Comparison of ENCODE assay signal across 17 cellular contexts in genomic region chr4:151165205-151166000, GRCh38.
A peak's percentile ranks its signal among the peaks of the same experiment; 100 is the strongest.
DNase-seq lines count a peak whose midpoint lies in the region; ATAC-seq and TF ChIP-seq lines count a peak whose summit lies in the region.
"Had no signal": no experiment of that assay in that cellular context is flagged by ENCODE, and none has a peak within 500 bp of the region (broad histone marks: within the 10 kb centered on the region; RNA-seq: fewer than 3 reads in every experiment).

No MANE protein-coding gene starts in this region.

- ATAC-seq in PC-3 (peak; percentile 63), SK-N-SH treated with all-trans-retinoic acid at 6 μM for 48 hours (no peak), HG02759 (IDR thresholded peaks at IDR 0.05; ENCODE audit: unreplicated experiment) (no peak)
- ATAC-seq: activated CD4-positive, CD25-positive, alpha-beta regulatory T cell treated with anti-CD3 and anti-CD28 coated beads, Interleukin-2, amount 50 U/mL, for 24 hours had no signal

- H3K4me3 ChIP-seq in AG04450 (ENCODE audit: low read depth, low read length) (no peak overlapping the region), PC-3 (ENCODE audit: low read length) (no peak overlapping the region), esophagus squamous epithelium (no peak overlapping the region)
- H3K4me3 ChIP-seq: GM23248, thyroid gland had no signal

- POLR2A ChIA-PET in AG04450 (lab: Yijun Ruan, JAX) (interaction anchor here (1.2 kb wide), 1 partner anchor 33 kb away, joined by 4 read pairs; no protein-coding TSS in a partner anchor), PC-3 (lab: Charles Lee; ENCODE audit: unreplicated experiment) (interaction anchor here (0.6 kb wide), 1 partner anchor 26 kb away, joined by 4 read pairs; no protein-coding TSS in a partner anchor)

- H3K9ac ChIP-seq in PC-3 (ENCODE audit: low read length) = no peak overlapping the region
- H3K9ac ChIP-seq: GM23248, parathyroid adenoma had no signal

- H3K36me3 Mint-ChIP-seq in progenitor cell of endocrine pancreas (ENCODE audit: insufficient read depth) = peaks cover 28% of the 10 kb centered on the region
- H3K36me3 Mint-ChIP-seq in activated CD4-positive, alpha-beta T cell treated with anti-CD3 and anti-CD28 coated beads, Interleukin-2, amount 10 ng/mL, durations not matched to agents 24 days and 14 days (ENCODE audit: low read depth) = no peaks in the 10 kb centered on the region

- no peak for TF ChIP-seq POLR2A in esophagus squamous epithelium (IDR thresholded peaks at IDR 0.05)

- peak overlapping the region; percentile 74 for H3K27ac Mint-ChIP-seq in progenitor cell of endocrine pancreas
- no peak overlapping the region for H3K27ac Mint-ChIP-seq in activated CD4-positive, alpha-beta T cell treated with anti-CD3 and anti-CD28 coated beads, Interleukin-2, amount 10 ng/mL, durations not matched to agents 24 days and 14 days

- no peaks in the 10 kb centered on the region for H3K9me2 ChIP-seq in PC-3 (replicated peaks; ENCODE audit: low read length)

- no peak for TF ChIP-seq CTCF in AG04450 (IDR thresholded peaks at IDR 0.05; ENCODE audit: low read depth, low read length)
- TF ChIP-seq CTCF in PC-3 (conservative IDR thresholded peaks at IDR 0.05; ENCODE audit: low read depth, low read length) = no peak
- no peak for TF ChIP-seq CTCF in esophagus squamous epithelium (IDR thresholded peaks at IDR 0.05)
- no peak for TF ChIP-seq CTCF in progenitor cell of endocrine pancreas (IDR thresholded peaks at IDR 0.05; ENCODE audit: unreplicated experiment)

- no TSS peak for BruUV-seq in PC-3 (replicated peaks; lab: Mats Ljungman, UMichigan)

- peak overlapping the region; percentile 35; the same call in 1 of the 2 replicates for H3K4me2 ChIP-seq in PC-3 (ENCODE audit: low read length)

- DNase-seq in AG04450 (ENCODE audit: low read depth, low spot score) (no peak), PC-3 (peak; percentile 27), esophagus squamous epithelium (lab: John Stamatoyannopoulos, UW) (no peak), progenitor cell of endocrine pancreas (ENCODE audit: low spot score, unreplicated experiment) (no peak), NCI-H82 treated with DMSO at 0.1 percent for 48 hours (lab: John Stamatoyannopoulos, UW; ENCODE audit: unreplicated experiment) (no peak)
- no peak for DNase-seq in activated CD4-positive, alpha-beta T cell treated with anti-CD3 and anti-CD28 coated beads, Interleukin-2, amount 10 ng/mL, durations not matched to agents 24 days and 14 days
- DNase-seq: activated naive CD4-positive, alpha-beta T cell; brain microvascular endothelial cell; GM23248; NCI-H2171 treated with DMSO at 0.1 percent for 48 hours; NK-92 treated with Interleukin-12 subunit alpha and Interleukin-12 subunit beta, amount 100 ng/mL, for 24 hours; T-helper 2 cell; thyroid gland had no signal

- peaks cover 2% of the 10 kb centered on the region for H3K4me1 Mint-ChIP-seq in progenitor cell of endocrine pancreas (ENCODE audit: low read depth)
- H3K4me1 Mint-ChIP-seq in activated CD4-positive, alpha-beta T cell treated with anti-CD3 and anti-CD28 coated beads, Interleukin-2, amount 10 ng/mL, durations not matched to agents 24 days and 14 days = no peaks in the 10 kb centered on the region

- H3K36me3 ChIP-seq in PC-3 (ENCODE audit: low read depth, low read length) (peaks cover 4% of the 10 kb centered on the region; the same call in 1 of the 2 replicates), esophagus squamous epithelium (peaks cover 0 to 61% (median 0%) of the 10 kb centered on the region in 3 donors)

- peaks cover 5% of the 10 kb centered on the region for H3K9me3 Mint-ChIP-seq in progenitor cell of endocrine pancreas (ENCODE audit: low read depth)
- no peaks in the 10 kb centered on the region for H3K9me3 Mint-ChIP-seq in activated CD4-positive, alpha-beta T cell treated with anti-CD3 and anti-CD28 coated beads, Interleukin-2, amount 10 ng/mL, durations not matched to agents 24 days and 14 days

- WGBS in esophagus squamous epithelium, 2 donors = 77 to 83% methylated on average over 10 of the region's 10 CpGs

- no peaks in the 10 kb centered on the region for H3K27me3 Mint-ChIP-seq in progenitor cell of endocrine pancreas
- H3K27me3 Mint-ChIP-seq in activated CD4-positive, alpha-beta T cell treated with anti-CD3 and anti-CD28 coated beads, Interleukin-2, amount 10 ng/mL, durations not matched to agents 24 days and 14 days = peaks cover 10% of the 10 kb centered on the region

- H3K4me1 ChIP-seq in PC-3 (ENCODE audit: insufficient read depth, low read length) (peaks cover 16% of the 10 kb centered on the region), esophagus squamous epithelium (peaks cover 0 to 36% (median 2%) of the 10 kb centered on the region in 3 donors)
- H3K4me1 ChIP-seq: parathyroid adenoma, thyroid gland had no signal

- no peak overlapping the region for H3K4me3 Mint-ChIP-seq in progenitor cell of endocrine pancreas (ENCODE audit: low read depth)
- H3K4me3 Mint-ChIP-seq in activated CD4-positive, alpha-beta T cell treated with anti-CD3 and anti-CD28 coated beads, Interleukin-2, amount 10 ng/mL, durations not matched to agents 24 days and 14 days = no peak overlapping the region

- H3K27ac ChIP-seq in AG04450 (ENCODE audit: low read depth, low read length) = peak overlapping the region; percentile 3
- peak overlapping the region; percentile 41 for H3K27ac ChIP-seq in PC-3 (ENCODE audit: low read length)
- peak overlapping the region in 3 of 4 donors; percentile 49 to 64 (median 62) for H3K27ac ChIP-seq in esophagus squamous epithelium
- H3K27ac ChIP-seq: brain microvascular endothelial cell, GM23248, parathyroid adenoma, thyroid gland had no signal

- H2AFZ ChIP-seq in PC-3 (ENCODE audit: low read length) = 0 out of 2 replicates have a peak overlapping the region, but pooled peaks have one; percentile 5
- H2AFZ ChIP-seq: GM23248, parathyroid adenoma had no signal

- H3K79me2 ChIP-seq in PC-3 (ENCODE audit: low read length) = no peaks in the 10 kb centered on the region
- H3K79me2 ChIP-seq: parathyroid adenoma had no signal

- no peaks in the 10 kb centered on the region for H3K27me3 ChIP-seq in AG04450 (ENCODE audit: control insufficient read depth, insufficient read depth, low read length)
- H3K27me3 ChIP-seq in PC-3 (ENCODE audit: low read length) = no peaks in the 10 kb centered on the region
- no peaks in the 10 kb centered on the region for H3K27me3 ChIP-seq in esophagus squamous epithelium
- H3K27me3 ChIP-seq: brain microvascular endothelial cell, thyroid gland had no signal

- H4K20me1 ChIP-seq in PC-3 (ENCODE audit: low read length) = no peaks in the 10 kb centered on the region

- H3K9me3 ChIP-seq in AG04450 (ENCODE audit: control insufficient read depth, insufficient read depth, low read length) (peaks cover 3% of the 10 kb centered on the region; the same call in 1 of the 2 replicates), PC-3 (ENCODE audit: low read length) (no peaks in the 10 kb centered on the region), esophagus squamous epithelium (no peaks in the 10 kb centered on the region)
- H3K9me3 ChIP-seq: thyroid gland had no signal

- intact Hi-C loops in PC-3 (cut with micrococcal nuclease) (loop anchor here (5.0 kb wide), 1 partner anchor 62 kb away; no protein-coding TSS in a partner anchor), esophagus squamous epithelium (cut with DNase I) (no loop called here)
- intact Hi-C loops in activated CD4-positive, alpha-beta T cell treated with anti-CD3 and anti-CD28 coated beads, Interleukin-2, amount 10 ng/mL, durations not matched to agents 24 days and 14 days (cut with micrococcal nuclease) = no loop called here

- H3F3A ChIP-seq in PC-3 (ENCODE audit: low read length, unreplicated experiment) = no peaks in the 10 kb centered on the region

- CTCF ChIA-PET in AG04450 (lab: Charles Lee) = interaction anchor here (1.5 kb wide), 1 partner anchor 48 kb away, joined by 6 read pairs; no protein-coding TSS in a partner anchor
- CTCF ChIA-PET in PC-3 (lab: Charles Lee) = no interaction called here

TF ChIP-seq in SK-N-SH treated with all-trans-retinoic acid at 6 μM for 48 hours, 23 proteins besides CTCF, POLR2A, EP300 and RAD21 (continues in another document):
- TF ChIP-seq OSR1 (CRISPR knock-in tag; IDR thresholded peaks at IDR 0.05) = no peak
- no peak for TF ChIP-seq ZNF565 (CRISPR knock-in tag; conservative IDR thresholded peaks at IDR 0.05; ENCODE audit: low read depth)
- TF ChIP-seq ESRRG (CRISPR knock-in tag; IDR thresholded peaks at IDR 0.05) = no peak
- no peak for TF ChIP-seq SNAI2 (CRISPR knock-in tag; IDR thresholded peaks at IDR 0.05)
- no peak for TF ChIP-seq ZNF8 (CRISPR knock-in tag; IDR thresholded peaks at IDR 0.05)
- TF ChIP-seq TCF4 (CRISPR knock-in tag; IDR thresholded peaks at IDR 0.05; ENCODE audit: borderline replicate concordance) = no peak
- no peak for TF ChIP-seq GLIS3 (CRISPR knock-in tag; IDR thresholded peaks at IDR 0.05)
- TF ChIP-seq ISL1 (CRISPR knock-in tag; IDR thresholded peaks at IDR 0.05) = no peak
- TF ChIP-seq ZFP3 (CRISPR knock-in tag; IDR thresholded peaks at IDR 0.05) = no peak
- no peak for TF ChIP-seq ZNF70 (CRISPR knock-in tag; IDR thresholded peaks at IDR 0.05)
- TF ChIP-seq, protein P1, sequence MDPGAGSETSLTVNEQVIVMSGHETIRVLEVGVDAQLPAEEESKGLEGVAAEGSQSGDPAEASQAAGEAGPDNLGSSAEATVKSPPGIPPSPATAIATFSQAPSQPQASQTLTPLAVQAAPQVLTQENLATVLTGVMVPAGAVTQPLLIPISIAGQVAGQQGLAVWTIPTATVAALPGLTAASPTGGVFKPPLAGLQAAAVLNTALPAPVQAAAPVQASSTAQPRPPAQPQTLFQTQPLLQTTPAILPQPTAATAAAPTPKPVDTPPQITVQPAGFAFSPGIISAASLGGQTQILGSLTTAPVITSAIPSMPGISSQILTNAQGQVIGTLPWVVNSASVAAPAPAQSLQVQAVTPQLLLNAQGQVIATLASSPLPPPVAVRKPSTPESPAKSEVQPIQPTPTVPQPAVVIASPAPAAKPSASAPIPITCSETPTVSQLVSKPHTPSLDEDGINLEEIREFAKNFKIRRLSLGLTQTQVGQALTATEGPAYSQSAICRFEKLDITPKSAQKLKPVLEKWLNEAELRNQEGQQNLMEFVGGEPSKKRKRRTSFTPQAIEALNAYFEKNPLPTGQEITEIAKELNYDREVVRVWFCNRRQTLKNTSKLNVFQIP (CRISPR knock-in tag; IDR thresholded peaks at IDR 0.05; ENCODE audit: borderline replicate concordance, low read depth) = no peak
- no peak for TF ChIP-seq ZFP30 (CRISPR knock-in tag; IDR thresholded peaks at IDR 0.05)
- TF ChIP-seq BACH2 (CRISPR knock-in tag; IDR thresholded peaks at IDR 0.05; ENCODE audit: borderline replicate concordance) = no peak
- no peak for TF ChIP-seq PPARA (CRISPR knock-in tag; IDR thresholded peaks at IDR 0.05; ENCODE audit: borderline replicate concordance)
- TF ChIP-seq ZC3H10 (CRISPR knock-in tag; IDR thresholded peaks at IDR 0.05) = no peak
- no peak for TF ChIP-seq RARB (CRISPR knock-in tag; IDR thresholded peaks at IDR 0.05)

Comparison
In these comparisons a context has a peak if more than half of its experiments do, and no peak if none do; other contexts are left out.
1. H3K27ac ChIP-seq: peak in every context shown above with its lines; median percentile 62 in esophagus squamous epithelium; 41 in PC-3; 3 in AG04450.